19 cellular contexts compared by ENCODE assay signal in the genomic region with DNA sequence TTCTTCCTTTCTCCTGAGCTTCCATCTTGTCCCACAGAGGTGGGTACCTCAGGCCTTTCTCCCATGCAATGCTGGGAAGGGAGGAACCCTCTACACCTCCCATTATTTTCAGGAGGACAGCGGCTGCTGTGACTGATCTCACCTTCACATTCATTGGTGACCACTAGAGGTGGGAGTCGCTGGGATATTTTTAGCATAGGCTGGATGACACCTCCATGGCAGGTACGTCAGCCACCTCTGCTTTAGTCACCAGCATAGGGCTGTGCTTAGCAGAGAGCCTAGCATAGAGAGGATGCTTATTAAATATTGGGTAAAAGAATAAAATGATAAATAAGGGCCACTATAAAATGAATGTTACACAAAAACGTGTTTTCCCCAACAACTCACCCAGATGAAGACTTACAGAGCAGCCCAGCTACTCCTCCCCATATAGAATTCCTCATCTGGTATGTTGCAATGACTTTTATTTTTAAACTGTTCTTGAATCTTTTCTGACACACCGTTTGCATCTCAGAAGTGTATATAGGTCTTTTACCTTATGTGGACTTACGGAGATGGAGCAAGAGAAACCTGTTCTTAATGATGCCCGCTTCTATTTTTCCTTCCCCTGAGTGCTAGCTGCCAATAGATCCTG.
"Had no signal": no experiment of that assay in that cellular context is flagged by ENCODE, and none has a peak within 500 bp of the region (broad histone marks: within the 10 kb centered on the region; RNA-seq: fewer than 3 reads in every experiment).

No MANE protein-coding gene starts in this region.

- H3K4me3 Mint-ChIP-seq: activated naive CD8-positive, alpha-beta T cell treated with anti-CD3 and anti-CD28 coated beads, Interleukin-2, amount 10 ng/mL, durations not matched to agents 7 days and 5 days; memory B cell; natural killer cell treated with Interleukin-12 subunit alpha and Interleukin-12 subunit beta and Interleukin-15 and Interleukin-18, amount 100 ng/mL, for 72 hours; stimulated activated naive B cell treated with anti-CD40 and anti-IgM and Interleukin-4, amounts not matched to agents 10 μg/mL and 1 μg/mL and 100 μg/mL, for 72 hours had no signal

- H3K4me1 Mint-ChIP-seq: activated naive CD8-positive, alpha-beta T cell treated with anti-CD3 and anti-CD28 coated beads, Interleukin-2, amount 10 ng/mL, durations not matched to agents 7 days and 5 days; memory B cell; stimulated activated naive B cell treated with anti-CD40 and anti-IgM and Interleukin-4, amounts not matched to agents 10 μg/mL and 1 μg/mL and 100 μg/mL, for 72 hours had no signal

- ATAC-seq: gastrocnemius medialis; left lobe of liver; natural killer cell treated with Interleukin-12 subunit alpha and Interleukin-12 subunit beta and Interleukin-15 and Interleukin-18, amount 100 ng/mL, for 72 hours; stimulated activated naive B cell treated with anti-CD40 and anti-IgM and Interleukin-4, amounts not matched to agents 10 μg/mL and 1 μg/mL and 100 μg/mL, for 72 hours had no signal

- H3K36me3 ChIP-seq: esophagus muscularis mucosa, gastrocnemius medialis, heart left ventricle, tibial artery had no signal

- DNase-seq: activated CD4-positive, alpha-beta T cell treated with anti-CD3 and anti-CD28 coated beads for 1 hour; activated CD4-positive, alpha-beta T cell treated with anti-CD3 and anti-CD28 coated beads, Interleukin-2, amount 50 U/mL, for 4 hours; activated naive CD4-positive, alpha-beta T cell; activated naive CD8-positive, alpha-beta T cell treated with anti-CD3 and anti-CD28 coated beads, Interleukin-2, amount 10 ng/mL, durations not matched to agents 7 days and 5 days; activated T-cell treated with anti-CD3 and anti-CD28 coated beads for 4 hours; aorta; gastrocnemius medialis; heart left ventricle; islet precursor cell; stimulated activated CD4-positive, alpha-beta T cell treated with anti-CD3 and anti-CD28 coated beads, Interleukin-15, amount 100 ng/mL, for 24 hours; stimulated activated CD4-positive, alpha-beta T cell treated with anti-CD3 and anti-CD28 coated beads, Interleukin-4, amount 100 ng/mL, for 1 hour; stimulated activated naive B cell treated with anti-CD40 and anti-IgM and Interleukin-4, amounts not matched to agents 10 μg/mL and 1 μg/mL and 100 μg/mL, for 72 hours; SW 1271; tibial artery had no signal

- H3K27me3 Mint-ChIP-seq: stimulated activated naive B cell treated with anti-CD40 and anti-IgM and Interleukin-4, amounts not matched to agents 10 μg/mL and 1 μg/mL and 100 μg/mL, for 72 hours had no signal

- H3K9me3 Mint-ChIP-seq: activated naive CD8-positive, alpha-beta T cell treated with anti-CD3 and anti-CD28 coated beads, Interleukin-2, amount 10 ng/mL, durations not matched to agents 7 days and 5 days; memory B cell; natural killer cell treated with Interleukin-12 subunit alpha and Interleukin-12 subunit beta and Interleukin-15 and Interleukin-18, amount 100 ng/mL, for 72 hours; stimulated activated naive B cell treated with anti-CD40 and anti-IgM and Interleukin-4, amounts not matched to agents 10 μg/mL and 1 μg/mL and 100 μg/mL, for 72 hours had no signal

- H3K27ac ChIP-seq: esophagus muscularis mucosa, gastrocnemius medialis, skin epidermis, tibial artery had no signal

- H3K4me1 ChIP-seq: gastrocnemius medialis had no signal

- H3K27ac Mint-ChIP-seq: activated naive CD8-positive, alpha-beta T cell treated with anti-CD3 and anti-CD28 coated beads, Interleukin-2, amount 10 ng/mL, durations not matched to agents 7 days and 5 days; memory B cell; natural killer cell treated with Interleukin-12 subunit alpha and Interleukin-12 subunit beta and Interleukin-15 and Interleukin-18, amount 100 ng/mL, for 72 hours; stimulated activated naive B cell treated with anti-CD40 and anti-IgM and Interleukin-4, amounts not matched to agents 10 μg/mL and 1 μg/mL and 100 μg/mL, for 72 hours had no signal

- H3K27me3 ChIP-seq: esophagus muscularis mucosa, gastrocnemius medialis, heart left ventricle, tibial artery had no signal

- H3K9me3 ChIP-seq: esophagus muscularis mucosa, gastrocnemius medialis, heart left ventricle, tibial artery had no signal

- H3K4me3 ChIP-seq: esophagus muscularis mucosa, gastrocnemius medialis, heart left ventricle, skin epidermis, tibial artery had no signal

- H3K36me3 Mint-ChIP-seq: activated naive CD8-positive, alpha-beta T cell treated with anti-CD3 and anti-CD28 coated beads, Interleukin-2, amount 10 ng/mL, durations not matched to agents 7 days and 5 days; memory B cell; natural killer cell treated with Interleukin-12 subunit alpha and Interleukin-12 subunit beta and Interleukin-15 and Interleukin-18, amount 100 ng/mL, for 72 hours; stimulated activated naive B cell treated with anti-CD40 and anti-IgM and Interleukin-4, amounts not matched to agents 10 μg/mL and 1 μg/mL and 100 μg/mL, for 72 hours had no signal
